23 cellular contexts compared by ENCODE assay signal in genomic region chr6:4521070-4521469, GRCh38.
"Had no signal": no experiment of that assay in that cellular context is flagged by ENCODE, and none has a peak within 500 bp of the region (broad histone marks: within the 10 kb centered on the region; RNA-seq: fewer than 3 reads in every experiment).

No MANE protein-coding gene starts in this region.

- H3K27me3 ChIP-seq: breast epithelium, MG63 had no signal

- H3K9ac ChIP-seq: SK-N-SH had no signal

- H3K27ac Mint-ChIP-seq: activated CD4-positive, alpha-beta memory T cell treated with anti-CD3 and anti-CD28 coated beads for 36 hours; activated CD4-positive, alpha-beta T cell treated with anti-CD3 and anti-CD28 coated beads, Interleukin-2, amount 10 ng/mL, durations not matched to agents 7 days and 5 days; activated naive CD4-positive, alpha-beta T cell treated with anti-CD3 and anti-CD28 coated beads, Interleukin-2, amount 10 ng/mL, durations not matched to agents 7 days and 5 days; activated naive CD8-positive, alpha-beta T cell treated with anti-CD3 and anti-CD28 coated beads, Interleukin-2, amount 10 ng/mL, durations not matched to agents 7 days and 5 days had no signal

- H3K27ac ChIP-seq: adrenal gland, breast epithelium, VCaP had no signal

- H3K4me3 Mint-ChIP-seq: activated CD4-positive, alpha-beta memory T cell treated with anti-CD3 and anti-CD28 coated beads for 36 hours; activated CD4-positive, alpha-beta T cell treated with anti-CD3 and anti-CD28 coated beads, Interleukin-2, amount 10 ng/mL, durations not matched to agents 7 days and 5 days; activated naive CD4-positive, alpha-beta T cell treated with anti-CD3 and anti-CD28 coated beads, Interleukin-2, amount 10 ng/mL, durations not matched to agents 7 days and 5 days; activated naive CD8-positive, alpha-beta T cell treated with anti-CD3 and anti-CD28 coated beads, Interleukin-2, amount 10 ng/mL, durations not matched to agents 7 days and 5 days; activated T-cell treated with anti-CD3 and anti-CD28 coated beads, Interleukin-2, amount 50 U/mL, for 4 hours had no signal

- H3K9me3 Mint-ChIP-seq: activated CD4-positive, alpha-beta memory T cell treated with anti-CD3 and anti-CD28 coated beads for 36 hours; activated CD4-positive, alpha-beta T cell treated with anti-CD3 and anti-CD28 coated beads, Interleukin-2, amount 10 ng/mL, durations not matched to agents 7 days and 5 days; activated naive CD4-positive, alpha-beta T cell treated with anti-CD3 and anti-CD28 coated beads, Interleukin-2, amount 10 ng/mL, durations not matched to agents 7 days and 5 days; activated naive CD8-positive, alpha-beta T cell treated with anti-CD3 and anti-CD28 coated beads, Interleukin-2, amount 10 ng/mL, durations not matched to agents 7 days and 5 days; activated T-cell treated with anti-CD3 and anti-CD28 coated beads, Interleukin-2, amount 50 U/mL, for 4 hours had no signal

- H3K4me2 ChIP-seq: SK-N-SH had no signal

- DNase-seq: activated CD4-positive, alpha-beta memory T cell treated with anti-CD3 and anti-CD28 coated beads for 36 hours; activated CD4-positive, alpha-beta T cell treated with anti-CD3 and anti-CD28 coated beads, Interleukin-2, amount 10 ng/mL, durations not matched to agents 7 days and 5 days; activated CD4-positive, CD25-positive, alpha-beta regulatory T cell; activated CD8-positive, alpha-beta memory T cell treated with anti-CD3 and anti-CD28 coated beads for 24 hours; activated gamma-delta T cell treated with Interleukin-2 at 50 U/mL for 16 hours; activated naive CD4-positive, alpha-beta T cell treated with anti-CD3 and anti-CD28 coated beads, Interleukin-2, amount 10 ng/mL, durations not matched to agents 7 days and 5 days; activated naive CD8-positive, alpha-beta T cell treated with anti-CD3 and anti-CD28 coated beads, Interleukin-2, amount 10 ng/mL, durations not matched to agents 7 days and 5 days; activated T-cell treated with anti-CD3 and anti-CD28 coated beads, Interleukin-2, amount 50 U/mL, for 4 hours; adrenal gland; anterior cingulate cortex; caudate nucleus; MG63; NCI-H1930; NCI-H2107; NCI-H2171 treated with DMSO at 0.1 percent for 48 hours; NCI-H226; NCI-H526; NCI-H774; SK-N-SH; T-helper 1 cell had no signal

- H3K4me3 ChIP-seq: adrenal gland, breast epithelium, MG63 had no signal

- H3K27me3 Mint-ChIP-seq: activated naive CD4-positive, alpha-beta T cell treated with anti-CD3 and anti-CD28 coated beads, Interleukin-2, amount 10 ng/mL, durations not matched to agents 7 days and 5 days had no signal

- H3K4me1 Mint-ChIP-seq: activated CD4-positive, alpha-beta T cell treated with anti-CD3 and anti-CD28 coated beads, Interleukin-2, amount 10 ng/mL, durations not matched to agents 7 days and 5 days; activated naive CD4-positive, alpha-beta T cell treated with anti-CD3 and anti-CD28 coated beads, Interleukin-2, amount 10 ng/mL, durations not matched to agents 7 days and 5 days; activated naive CD8-positive, alpha-beta T cell treated with anti-CD3 and anti-CD28 coated beads, Interleukin-2, amount 10 ng/mL, durations not matched to agents 7 days and 5 days had no signal

- H3K4me1 ChIP-seq: adrenal gland, breast epithelium had no signal

- ATAC-seq: activated T-cell treated with anti-CD3 and anti-CD28 coated beads, Interleukin-2, amount 50 U/mL, for 4 hours; Right ventricle myocardium inferior had no signal

- H3K36me3 ChIP-seq: adrenal gland, breast epithelium, MG63 had no signal

- H3K36me3 Mint-ChIP-seq: activated CD4-positive, alpha-beta memory T cell treated with anti-CD3 and anti-CD28 coated beads for 36 hours; activated naive CD4-positive, alpha-beta T cell treated with anti-CD3 and anti-CD28 coated beads, Interleukin-2, amount 10 ng/mL, durations not matched to agents 7 days and 5 days had no signal

- H3K9me3 ChIP-seq: adrenal gland, breast epithelium, MG63, SK-N-SH had no signal
